ENCODE assay signal across 9 cellular contexts in genomic region chr9:137445275-137445807, GRCh38. TPM values are rescaled to one million over a fixed set of nuclear protein-coding genes. Genes with fewer than 3 reads are reported as not detected.
DNase-seq lines count a peak whose midpoint lies in the region; TF ChIP-seq lines count a peak whose summit lies in the region.
"Had no signal": no experiment of that assay in that cellular context is flagged by ENCODE, and none has a peak within 500 bp of the region (broad histone marks: within the 10 kb centered on the region; RNA-seq: fewer than 3 reads in every experiment).

No MANE protein-coding gene starts in this region.

- intact Hi-C loops in ovary (cut with DNase I) (loop anchor here in 2 of 4 donors (5.0 to 10.0 kb wide), 2 partner anchors 143 to 151 kb away; partner anchors contain the start of gene NRARP (in 1 of the 2)), tibial artery (cut with DNase I; ENCODE audit: low total_unique reads) (no loop called here)

- WGBS in ovary, 3 donors: 15 to 24% (median 18%) methylated on average over 13 to 14 of the region's 14 CpGs

- DNase-seq in NCI-H2081 (lab: John Stamatoyannopoulos, UW) (peak; percentile 59 to 66), NCI-H2081 treated with DMSO at 0.1 percent for 48 hours (lab: John Stamatoyannopoulos, UW) (no peak), HuH-7.5 (ENCODE audit: low spot score) (peak; percentile 91), RPMI8226 (peak; percentile 92), fibroblast of villous mesenchyme (ENCODE audit: low read depth) (peak; percentile 80), ovary (peak; percentile 66 to 85 (median 83)), tibial artery (peak; percentile 87 to 88)
- DNase-seq in activated T-helper 1 cell treated with anti-CD3 and anti-CD28 coated beads, Interleukin-2, amount 50 U/mL, for 16 hours (ENCODE audit: low read depth in 1 of 2, low spot score in 1 of 2): peak; percentile 70 to 78

- H3K4me3 ChIP-seq in fibroblast of villous mesenchyme (ENCODE audit: low read depth, low read length) (no peak overlapping the region), ovary (no peak overlapping the region), tibial artery (no peak overlapping the region)

- no peak overlapping the region for H3K27ac ChIP-seq in ovary
- H3K27ac ChIP-seq in tibial artery: no peak overlapping the region

- no peak for TF ChIP-seq EP300 in ovary (IDR thresholded peaks at IDR 0.05)

- H3K36me3 ChIP-seq in ovary: no peaks in the 10 kb centered on the region
- H3K36me3 ChIP-seq in tibial artery: peaks cover 13 to 20% (median 16%) of the 10 kb centered on the region in 3 donors

- no peaks in the 10 kb centered on the region for H3K27me3 ChIP-seq in ovary
- peaks cover 0 to 38% of the 10 kb centered on the region in 2 donors for H3K27me3 ChIP-seq in tibial artery

- H3K9me3 ChIP-seq in ovary (no peaks in the 10 kb centered on the region), tibial artery (no peaks in the 10 kb centered on the region)

- TF ChIP-seq CTCF in fibroblast of villous mesenchyme (IDR thresholded peaks at IDR 0.05; ENCODE audit: insufficient read depth, low read depth, low read length) (peak; percentile 88), ovary (IDR thresholded peaks at IDR 0.05) (peak; percentile 43 to 68 (median 54)), tibial artery (IDR thresholded peaks at IDR 0.05) (peak; percentile 71 to 76)

- no peak for TF ChIP-seq POLR2A in ovary (IDR thresholded peaks at IDR 0.05)

- H3K4me1 ChIP-seq in ovary (ENCODE audit: insufficient read depth) (no peaks in the 10 kb centered on the region), tibial artery (peaks cover 0 to 16% (median 12%) of the 10 kb centered on the region in 4 donors)

RNA-seq across cellular contexts. Expression of gene ENTPD8, which starts 4.2 kb away (rescaled TPM):
- total RNA-seq in fibroblast of villous mesenchyme: under 0.01 TPM in 1 of 2 replicates, not detected in the other
- total RNA-seq in ovary: under 1 TPM in 5 of 7 donors, not detected in 2; 0.10 to 0.57 (median 0.24) TPM
- under 1 TPM in 1 of 2 donors, not detected in 1; 0.11 TPM for polyA plus RNA-seq in ovary
- total RNA-seq: skeletal muscle tissue had no signal

RNA-seq across cellular contexts. Expression of gene NSMF, which starts 13.8 kb away (rescaled TPM):
- total RNA-seq in fibroblast of villous mesenchyme (22.0 and 22.9 TPM in 2 replicates), ovary (10 to 100 TPM; 22.9 to 50.3 (median 35.4) TPM)
- polyA plus RNA-seq in ovary: 10 to 100 TPM; 24.0 to 29.5 TPM

RNA-seq across cellular contexts. Expression of gene NOXA1, which starts 22.1 kb away (rescaled TPM):
- total RNA-seq in fibroblast of villous mesenchyme (0.32 TPM in 1 of 2 replicates, not detected in the other), ovary (10 to 100 TPM in 5 of 7 donors, 1 to 10 TPM in 2; 8.5 to 18.5 (median 13.8) TPM)
- polyA plus RNA-seq in ovary: 1 to 10 TPM in 1 of 2 donors, not detected in 1; 7.1 TPM

RNA-seq across cellular contexts. Expression of gene EXD3, which starts 22.4 kb away (rescaled TPM):
- total RNA-seq in fibroblast of villous mesenchyme: 7.3 and 8.1 TPM in 2 replicates
- 10 to 100 TPM; 19.5 to 30.6 (median 26.2) TPM for total RNA-seq in ovary
- polyA plus RNA-seq in ovary: 10 to 100 TPM in 1 of 2 donors, 1 to 10 TPM in 1; 1.0 to 19.4 TPM
